In the genomic region with DNA sequence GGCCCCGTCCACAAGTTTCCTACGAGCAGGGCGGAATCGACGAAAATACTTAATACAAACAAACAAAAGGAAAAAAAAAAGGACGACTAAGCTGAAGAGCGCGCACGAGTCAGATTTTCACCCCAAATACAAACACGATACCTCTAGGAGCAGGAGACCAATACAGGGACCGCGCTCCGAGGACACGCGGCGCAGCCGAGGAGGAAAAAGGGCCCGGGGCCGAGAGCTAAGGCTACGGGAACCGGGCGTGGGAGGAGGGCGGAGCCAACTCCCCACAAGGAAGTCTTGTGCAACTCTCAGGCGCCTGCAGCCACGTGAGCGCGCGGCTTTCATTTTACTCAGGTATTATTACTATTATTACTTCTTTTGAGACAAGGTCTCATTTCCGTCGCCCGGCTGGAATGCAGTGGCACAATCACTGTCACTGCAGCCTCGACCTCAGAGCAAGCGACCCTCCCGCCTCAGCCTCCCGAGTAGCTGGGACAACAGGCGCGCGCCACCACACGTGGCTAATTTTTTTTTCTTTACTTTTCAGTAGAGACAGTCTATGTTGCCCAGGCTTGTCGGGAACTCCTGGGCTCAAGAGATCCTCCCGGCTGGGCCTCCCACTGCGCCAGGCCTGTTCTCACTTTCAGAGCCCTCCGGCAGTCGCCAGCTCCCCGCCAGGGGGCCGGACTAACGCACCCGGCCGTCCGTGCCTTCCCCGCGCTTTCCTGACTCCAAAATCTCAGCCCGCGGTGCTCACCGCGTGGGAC, we compare ENCODE assay signal across 8 cellular contexts. TPM values are rescaled to one million over a fixed set of nuclear protein-coding genes. Genes with fewer than 3 reads are reported as not detected.
DNase-seq lines count a peak whose midpoint lies in the region; ATAC-seq and TF ChIP-seq lines count a peak whose summit lies in the region.

No MANE protein-coding gene starts in this region.

- no peaks in the 10 kb centered on the region for H3K9me3 Mint-ChIP-seq in activated CD4-positive, alpha-beta T cell treated with anti-CD3 and anti-CD28 coated beads for 36 hours (ENCODE audit: low read depth)

- peak overlapping the region; percentile 99 for H3K4me3 Mint-ChIP-seq in activated CD4-positive, alpha-beta T cell treated with anti-CD3 and anti-CD28 coated beads for 36 hours

- DNase-seq in AG10803 (ENCODE audit: low read depth) (peak; percentile 91), NCI-H226 (peak; percentile 87), coronary artery (ENCODE audit: low spot score) (peak; percentile 95), left lobe of liver (ENCODE audit: low spot score) (peak; percentile 93)
- peak; percentile 95 for DNase-seq in activated CD4-positive, alpha-beta T cell treated with anti-CD3 and anti-CD28 coated beads for 36 hours
- DNase-seq in stimulated activated CD4-positive, alpha-beta T cell treated with anti-CD3 and anti-CD28 coated beads, Interleukin-2, amount 100 ng/mL, for 24 hours: peak; percentile 93 to 95

- H3K4me1 Mint-ChIP-seq in activated CD4-positive, alpha-beta T cell treated with anti-CD3 and anti-CD28 coated beads for 36 hours: peaks cover 30% of the 10 kb centered on the region

- intact Hi-C loops in activated CD4-positive, alpha-beta T cell treated with anti-CD3 and anti-CD28 coated beads for 36 hours (cut with DNase I, micrococcal nuclease): loop anchor here (1.0 to 10.0 kb wide), 8 partner anchors 8 to 769 kb away; partner anchors contain the start of genes CSGALNACT2 (in 1 of the 2) and ZNF33B (in 1 of the 2)

- POLR2A ChIA-PET in activated CD4-positive, alpha-beta T cell treated with anti-CD3 and anti-CD28 coated beads for 36 hours (lab: Charles Lee): interaction anchor here (0.7 to 1.8 kb wide), 7 partner anchors 9 to 287 kb away, joined by 3 to 24 read pairs (median 6); no protein-coding TSS in a partner anchor

- CTCF ChIA-PET in activated CD4-positive, alpha-beta T cell treated with anti-CD3 and anti-CD28 coated beads for 36 hours (lab: Charles Lee): interaction anchor here (0.6 to 1.4 kb wide), 7 partner anchors 9 to 51 kb away, joined by 3 to 9 read pairs (median 4); no protein-coding TSS in a partner anchor

- peak overlapping the region; percentile 95 to 97 for H3K27ac ChIP-seq in coronary artery

- peaks cover 55% of the 10 kb centered on the region for H3K36me3 Mint-ChIP-seq in activated CD4-positive, alpha-beta T cell treated with anti-CD3 and anti-CD28 coated beads for 36 hours (ENCODE audit: low read depth)

- ATAC-seq in GM18868 (IDR thresholded peaks at IDR 0.05; ENCODE audit: unreplicated experiment) (peak; percentile 49), HG03097 (IDR thresholded peaks at IDR 0.05; ENCODE audit: low FRiP score, unreplicated experiment) (peak; percentile 39), left lobe of liver (peak; percentile 70)
- ATAC-seq in activated CD4-positive, alpha-beta T cell treated with anti-CD3 and anti-CD28 coated beads for 36 hours: peak; percentile 31

- H3K27ac Mint-ChIP-seq in activated CD4-positive, alpha-beta T cell treated with anti-CD3 and anti-CD28 coated beads for 36 hours: peak overlapping the region; percentile 100

- TF ChIP-seq CTCF in AG10803 (conservative IDR thresholded peaks at IDR 0.05; ENCODE audit: low read length) (peak; percentile 46), coronary artery (IDR thresholded peaks at IDR 0.05) (no peak)

- peak overlapping the region; percentile 83 for H3K4me3 ChIP-seq in AG10803 (ENCODE audit: low read length)
- peak overlapping the region; percentile 91 for H3K4me3 ChIP-seq in coronary artery

- no peaks in the 10 kb centered on the region for H3K27me3 Mint-ChIP-seq in activated CD4-positive, alpha-beta T cell treated with anti-CD3 and anti-CD28 coated beads for 36 hours

RNA-seq across cellular contexts. Expression of gene HNRNPF, which starts 1.2 kb away (rescaled TPM):
- total RNA-seq in activated CD4-positive, alpha-beta T cell treated with anti-CD3 and anti-CD28 coated beads for 36 hours: 100 to 1,000 TPM; 410 to 466 TPM
- total RNA-seq in left lobe of liver: 118 TPM

RNA-seq across cellular contexts. Expression of gene ZNF487, which starts 29.2 kb away (rescaled TPM):
- total RNA-seq in activated CD4-positive, alpha-beta T cell treated with anti-CD3 and anti-CD28 coated beads for 36 hours: 1 to 10 TPM; 1.8 to 2.3 TPM
- total RNA-seq in left lobe of liver: 1.8 TPM

RNA-seq across cellular contexts. Expression of gene FXYD4, which starts 36.3 kb away (rescaled TPM):
- total RNA-seq in activated CD4-positive, alpha-beta T cell treated with anti-CD3 and anti-CD28 coated beads for 36 hours: not detected
- total RNA-seq in left lobe of liver: not detected

Comparison
In these comparisons a context has a peak if more than half of its experiments do, and no peak if none do; other contexts are left out.
1. Peak in every context shown above with its lines: DNase-seq, ATAC-seq, H3K4me3 ChIP-seq and H3K27ac ChIP-seq.